In the genomic region with DNA sequence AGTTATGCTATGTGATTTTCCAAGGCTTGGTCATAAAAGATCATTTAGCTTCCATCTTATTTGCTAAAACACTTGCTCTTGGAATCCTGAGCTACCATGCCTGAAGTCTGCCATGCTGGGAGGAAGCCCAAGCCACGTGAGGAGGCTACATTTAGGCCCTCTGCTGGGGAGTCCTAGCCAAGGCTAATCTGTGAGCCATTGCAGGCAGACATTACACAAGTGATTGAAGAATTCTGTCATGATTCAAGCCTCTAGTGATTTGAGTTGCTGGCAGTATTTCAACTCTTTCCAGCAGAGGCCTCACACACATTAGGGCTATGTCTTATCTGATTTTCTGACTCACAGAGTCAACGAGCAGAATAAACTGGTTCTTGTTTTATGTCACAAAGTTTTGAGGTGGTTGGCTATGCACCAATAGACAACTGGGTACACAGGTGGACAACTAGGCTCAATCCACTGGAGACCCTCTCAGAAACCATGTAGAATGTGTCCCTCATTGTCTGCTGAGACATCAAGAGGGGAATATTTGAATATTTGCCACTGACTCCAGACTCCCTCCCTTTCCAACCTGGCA, we compare ENCODE assay signal across 12 cellular contexts.
DNase-seq lines count a peak whose midpoint lies in the region; ATAC-seq lines count a peak whose summit lies in the region.
"Had no signal": no experiment of that assay in that cellular context is flagged by ENCODE, and none has a peak within 500 bp of the region (broad histone marks: within the 10 kb centered on the region; RNA-seq: fewer than 3 reads in every experiment).

No MANE protein-coding gene starts in this region.

- in situ Hi-C loops in Caki2 (cut with HindIII; ENCODE audit: low pct_unique_long_range_greater_than_20kb, low sequenced_read_pairs): no loop called here

- ATAC-seq in GM18498 (IDR thresholded peaks at IDR 0.05; ENCODE audit: unreplicated experiment): no peak
- ATAC-seq: activated T-cell treated with anti-CD3 and anti-CD28 coated beads, Interleukin-2, amount 50 U/mL, for 4 hours; WTC11 had no signal

- DNase-seq in Caki2 (ENCODE audit: low read depth) (peak; percentile 58), HT-29 (ENCODE audit: low spot score) (peak; percentile 25), amniotic epithelial cell (ENCODE audit: low read depth) (peak; percentile 89), iris pigment epithelial cell (ENCODE audit: low read depth) (peak; percentile 98), OCI-M2 (lab: John Stamatoyannopoulos, UW; ENCODE audit: unreplicated experiment) (no peak), NCI-H128 (lab: John Stamatoyannopoulos, UW; ENCODE audit: unreplicated experiment) (no peak), midbrain (lab: John Stamatoyannopoulos, UW) (no peak)
- DNase-seq: activated T-cell treated with anti-CD3 and anti-CD28 coated beads, Interleukin-2, amount 50 U/mL, for 4 hours; Caco-2; stimulated activated CD4-positive, alpha-beta T cell treated with anti-CD3 and anti-CD28 coated beads, Interleukin-12 subunit alpha, Interleukin-12 subunit beta, amount 100 ng/mL, for 4 hours had no signal

Comparison
In these comparisons a context has a peak if more than half of its experiments do, and no peak if none do; other contexts are left out.
1. DNase-seq: peak in Caki2 (single experiment), HT-29 (single experiment), amniotic epithelial cell (single experiment) and iris pigment epithelial cell (single experiment); none in OCI-M2 (single experiment), NCI-H128 (single experiment) and midbrain (single experiment).